1 cellular context compared by ENCODE assay signal in the genomic region with DNA sequence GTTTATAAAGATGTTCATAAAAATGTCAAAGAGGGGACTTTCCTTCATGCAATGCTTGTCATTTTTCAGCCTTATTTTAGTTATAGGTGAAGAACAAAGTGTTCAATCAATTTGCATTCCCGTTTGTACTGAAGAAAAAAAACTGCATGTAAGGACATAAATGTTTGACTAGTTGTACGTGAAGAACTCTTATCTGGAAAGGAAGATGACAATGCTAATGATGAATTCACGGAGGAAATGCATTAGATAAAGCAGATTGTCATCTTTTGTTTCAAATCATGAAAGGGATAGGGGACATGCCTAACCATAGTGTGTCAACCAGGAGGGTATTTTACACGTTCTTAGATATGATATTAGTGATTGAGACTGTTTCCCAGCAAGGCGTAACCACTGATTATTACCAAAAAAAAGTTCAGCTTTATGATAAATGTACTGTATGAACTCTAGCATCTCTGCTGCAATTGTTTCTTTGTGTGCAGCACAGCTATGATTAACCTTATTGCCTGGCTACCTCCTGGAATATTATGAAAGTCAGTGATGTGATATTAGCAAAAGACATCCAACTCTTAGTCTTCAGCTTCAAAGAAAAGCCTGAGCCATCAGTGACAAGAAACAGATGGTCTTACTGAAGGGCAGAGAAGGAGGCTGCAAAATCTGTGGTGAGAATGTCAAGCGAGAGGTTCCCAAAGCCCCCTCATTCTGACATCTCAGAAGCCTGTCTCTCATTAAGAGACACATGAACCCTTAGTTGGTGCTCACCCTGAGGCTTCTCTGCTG.
TF ChIP-seq lines count a peak whose summit lies in the region.

No MANE protein-coding gene starts in this region.

TF ChIP-seq in SK-N-SH, 30 proteins besides CTCF, POLR2A, EP300 and RAD21:
- TF ChIP-seq, protein P1, sequence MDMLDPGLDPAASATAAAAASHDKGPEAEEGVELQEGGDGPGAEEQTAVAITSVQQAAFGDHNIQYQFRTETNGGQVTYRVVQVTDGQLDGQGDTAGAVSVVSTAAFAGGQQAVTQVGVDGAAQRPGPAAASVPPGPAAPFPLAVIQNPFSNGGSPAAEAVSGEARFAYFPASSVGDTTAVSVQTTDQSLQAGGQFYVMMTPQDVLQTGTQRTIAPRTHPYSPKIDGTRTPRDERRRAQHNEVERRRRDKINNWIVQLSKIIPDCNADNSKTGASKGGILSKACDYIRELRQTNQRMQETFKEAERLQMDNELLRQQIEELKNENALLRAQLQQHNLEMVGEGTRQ (IDR thresholded peaks at IDR 0.05; ENCODE audit: borderline replicate concordance, low read depth, low read length) = no peak
- TF ChIP-seq SIN3A (IDR thresholded peaks at IDR 0.05; ENCODE audit: borderline replicate concordance, low read depth, low read length) = no peak
- no peak for TF ChIP-seq RCOR1 (IDR thresholded peaks at IDR 0.05; ENCODE audit: low read length)
- no peak for TF ChIP-seq RFX5 (IDR thresholded peaks at IDR 0.05; ENCODE audit: low read length)
- TF ChIP-seq EZH2phosphoT487 (IDR thresholded peaks at IDR 0.05; ENCODE audit: borderline replicate concordance, low read depth) = no peak
- no peak for TF ChIP-seq GABPA (IDR thresholded peaks at IDR 0.05; ENCODE audit: low read depth)
- TF ChIP-seq, protein P2, sequence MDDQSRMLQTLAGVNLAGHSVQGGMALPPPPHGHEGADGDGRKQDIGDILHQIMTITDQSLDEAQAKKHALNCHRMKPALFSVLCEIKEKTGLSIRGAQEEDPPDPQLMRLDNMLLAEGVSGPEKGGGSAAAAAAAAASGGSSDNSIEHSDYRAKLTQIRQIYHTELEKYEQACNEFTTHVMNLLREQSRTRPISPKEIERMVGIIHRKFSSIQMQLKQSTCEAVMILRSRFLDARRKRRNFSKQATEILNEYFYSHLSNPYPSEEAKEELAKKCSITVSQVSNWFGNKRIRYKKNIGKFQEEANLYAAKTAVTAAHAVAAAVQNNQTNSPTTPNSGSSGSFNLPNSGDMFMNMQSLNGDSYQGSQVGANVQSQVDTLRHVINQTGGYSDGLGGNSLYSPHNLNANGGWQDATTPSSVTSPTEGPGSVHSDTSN (IDR thresholded peaks at IDR 0.05) = no peak
- TF ChIP-seq IRF3 (IDR thresholded peaks at IDR 0.05; ENCODE audit: low read depth, low read length) = no peak
- no peak for TF ChIP-seq JUND (IDR thresholded peaks at IDR 0.05)
- no peak for TF ChIP-seq FOSL2 (IDR thresholded peaks at IDR 0.05; ENCODE audit: borderline replicate concordance, low read depth)
- TF ChIP-seq, protein P3, sequence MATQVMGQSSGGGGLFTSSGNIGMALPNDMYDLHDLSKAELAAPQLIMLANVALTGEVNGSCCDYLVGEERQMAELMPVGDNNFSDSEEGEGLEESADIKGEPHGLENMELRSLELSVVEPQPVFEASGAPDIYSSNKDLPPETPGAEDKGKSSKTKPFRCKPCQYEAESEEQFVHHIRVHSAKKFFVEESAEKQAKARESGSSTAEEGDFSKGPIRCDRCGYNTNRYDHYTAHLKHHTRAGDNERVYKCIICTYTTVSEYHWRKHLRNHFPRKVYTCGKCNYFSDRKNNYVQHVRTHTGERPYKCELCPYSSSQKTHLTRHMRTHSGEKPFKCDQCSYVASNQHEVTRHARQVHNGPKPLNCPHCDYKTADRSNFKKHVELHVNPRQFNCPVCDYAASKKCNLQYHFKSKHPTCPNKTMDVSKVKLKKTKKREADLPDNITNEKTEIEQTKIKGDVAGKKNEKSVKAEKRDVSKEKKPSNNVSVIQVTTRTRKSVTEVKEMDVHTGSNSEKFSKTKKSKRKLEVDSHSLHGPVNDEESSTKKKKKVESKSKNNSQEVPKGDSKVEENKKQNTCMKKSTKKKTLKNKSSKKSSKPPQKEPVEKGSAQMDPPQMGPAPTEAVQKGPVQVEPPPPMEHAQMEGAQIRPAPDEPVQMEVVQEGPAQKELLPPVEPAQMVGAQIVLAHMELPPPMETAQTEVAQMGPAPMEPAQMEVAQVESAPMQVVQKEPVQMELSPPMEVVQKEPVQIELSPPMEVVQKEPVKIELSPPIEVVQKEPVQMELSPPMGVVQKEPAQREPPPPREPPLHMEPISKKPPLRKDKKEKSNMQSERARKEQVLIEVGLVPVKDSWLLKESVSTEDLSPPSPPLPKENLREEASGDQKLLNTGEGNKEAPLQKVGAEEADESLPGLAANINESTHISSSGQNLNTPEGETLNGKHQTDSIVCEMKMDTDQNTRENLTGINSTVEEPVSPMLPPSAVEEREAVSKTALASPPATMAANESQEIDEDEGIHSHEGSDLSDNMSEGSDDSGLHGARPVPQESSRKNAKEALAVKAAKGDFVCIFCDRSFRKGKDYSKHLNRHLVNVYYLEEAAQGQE (IDR thresholded peaks at IDR 0.05; ENCODE audit: low read depth, low read length) = no peak
- TF ChIP-seq MXI1 (IDR thresholded peaks at IDR 0.05; ENCODE audit: low read depth, low read length) = no peak
- TF ChIP-seq CHD2 (IDR thresholded peaks at IDR 0.05; ENCODE audit: low read length, partially characterized antibody) = no peak
- TF ChIP-seq MAX (IDR thresholded peaks at IDR 0.05; ENCODE audit: low read depth) = no peak
- TF ChIP-seq TAF1 (IDR thresholded peaks at IDR 0.05; ENCODE audit: borderline replicate concordance, low read depth, low read length) = no peak
- TF ChIP-seq, protein P4, sequence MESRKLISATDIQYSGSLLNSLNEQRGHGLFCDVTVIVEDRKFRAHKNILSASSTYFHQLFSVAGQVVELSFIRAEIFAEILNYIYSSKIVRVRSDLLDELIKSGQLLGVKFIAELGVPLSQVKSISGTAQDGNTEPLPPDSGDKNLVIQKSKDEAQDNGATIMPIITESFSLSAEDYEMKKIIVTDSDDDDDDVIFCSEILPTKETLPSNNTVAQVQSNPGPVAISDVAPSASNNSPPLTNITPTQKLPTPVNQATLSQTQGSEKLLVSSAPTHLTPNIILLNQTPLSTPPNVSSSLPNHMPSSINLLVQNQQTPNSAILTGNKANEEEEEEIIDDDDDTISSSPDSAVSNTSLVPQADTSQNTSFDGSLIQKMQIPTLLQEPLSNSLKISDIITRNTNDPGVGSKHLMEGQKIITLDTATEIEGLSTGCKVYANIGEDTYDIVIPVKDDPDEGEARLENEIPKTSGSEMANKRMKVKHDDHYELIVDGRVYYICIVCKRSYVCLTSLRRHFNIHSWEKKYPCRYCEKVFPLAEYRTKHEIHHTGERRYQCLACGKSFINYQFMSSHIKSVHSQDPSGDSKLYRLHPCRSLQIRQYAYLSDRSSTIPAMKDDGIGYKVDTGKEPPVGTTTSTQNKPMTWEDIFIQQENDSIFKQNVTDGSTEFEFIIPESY (IDR thresholded peaks at IDR 0.05; ENCODE audit: borderline replicate concordance, low read depth) = no peak
- no peak for TF ChIP-seq RXRA (IDR thresholded peaks at IDR 0.05; ENCODE audit: borderline replicate concordance, low read depth)
- no peak for TF ChIP-seq NRF1 (IDR thresholded peaks at IDR 0.05; ENCODE audit: low read depth, low read length)
- no peak for TF ChIP-seq POLR2AphosphoS5 (IDR thresholded peaks at IDR 0.05; ENCODE audit: low read depth, low read length)
- TF ChIP-seq FOXM1 (IDR thresholded peaks at IDR 0.05; ENCODE audit: low read depth) = no peak
